18 cellular contexts compared by ENCODE assay signal in genomic region chr11:48029686-48030279, GRCh38. TPM values are rescaled to one million over a fixed set of nuclear protein-coding genes. Genes with fewer than 3 reads are reported as not detected.
DNase-seq lines count a peak whose midpoint lies in the region; ATAC-seq, FAIRE-seq and TF ChIP-seq lines count a peak whose summit lies in the region.
"Had no signal": no experiment of that assay in that cellular context is flagged by ENCODE, and none has a peak within 500 bp of the region (broad histone marks: within the 10 kb centered on the region; RNA-seq: fewer than 3 reads in every experiment).

No MANE protein-coding gene starts in this region.

- POLR2A ChIA-PET in A673 (lab: Charles Lee; ENCODE audit: low non-redundant PET), result interaction anchor here (0.7 kb wide), 1 partner anchor 12 kb away, joined by 3 read pairs; no protein-coding TSS in a partner anchor
- POLR2A ChIA-PET in activated CD4-positive, alpha-beta memory T cell treated with anti-CD3 and anti-CD28 coated beads for 36 hours (lab: Charles Lee), result no interaction called here

- no peak overlapping the region for H3K4me2 ChIP-seq in GM23338

- no peak for ATAC-seq in GM23338
- ATAC-seq in HG02981 (IDR thresholded peaks at IDR 0.05; ENCODE audit: unreplicated experiment), result no peak
- ATAC-seq: GM12878 had no signal

- FAIRE-seq in frontal cortex (lab: Jason Lieb, UNC), result no peak
- FAIRE-seq: GM12878, small intestine had no signal

- H3K36me3 ChIP-seq in A673 (ENCODE audit: insufficient read depth, low read length, poor library complexity, severe bottlenecking) (no peaks in the 10 kb centered on the region), GM23338 (ENCODE audit: insufficient read depth) (no peaks in the 10 kb centered on the region), muscle layer of duodenum (ENCODE audit: control insufficient read depth in 1 of 2, insufficient read depth in 2 of 2, low read length in 2 of 2) (no peaks in the 10 kb centered on the region)
- H3K36me3 ChIP-seq: ovary had no signal

- H3K4me1 Mint-ChIP-seq in GM23338, result peaks cover 46% of the 10 kb centered on the region
- peaks cover 62% of the 10 kb centered on the region for H3K4me1 Mint-ChIP-seq in activated CD4-positive, alpha-beta memory T cell treated with anti-CD3 and anti-CD28 coated beads for 36 hours (ENCODE audit: low read depth)

- H3K4me3 ChIP-seq in A673 (ENCODE audit: low read depth, low read length, poor library complexity, severe bottlenecking), result no peak overlapping the region
- no peak overlapping the region for H3K4me3 ChIP-seq in GM23338
- H3K4me3 ChIP-seq in muscle layer of duodenum (ENCODE audit: low read depth in 1 of 2, low read length in 2 of 2), result no peak overlapping the region
- H3K4me3 ChIP-seq: GM12878, MG63, ovary had no signal

- no peaks in the 10 kb centered on the region for H3K9me3 Mint-ChIP-seq in GM23338
- no peaks in the 10 kb centered on the region for H3K9me3 Mint-ChIP-seq in activated CD4-positive, alpha-beta memory T cell treated with anti-CD3 and anti-CD28 coated beads for 36 hours

- H3K9me2 ChIP-seq in GM23338 (ENCODE audit: insufficient read depth), result no peaks in the 10 kb centered on the region

- H3K4me3 Mint-ChIP-seq in GM23338, result no peak overlapping the region
- no peak overlapping the region for H3K4me3 Mint-ChIP-seq in activated CD4-positive, alpha-beta memory T cell treated with anti-CD3 and anti-CD28 coated beads for 36 hours

- TF ChIP-seq CTCF in A673 (conservative IDR thresholded peaks at IDR 0.05; ENCODE audit: low read depth, low read length) (no peak), GM23338 (conservative IDR thresholded peaks at IDR 0.05; ENCODE audit: low read depth in 2 of 2) (no peak)

- H3K27ac Mint-ChIP-seq in GM23338, result 0 out of 2 replicates have a peak overlapping the region, but pooled peaks have one; percentile 2
- H3K27ac Mint-ChIP-seq in activated CD4-positive, alpha-beta memory T cell treated with anti-CD3 and anti-CD28 coated beads for 36 hours, result peak overlapping the region; percentile 58

- H3K9me3 ChIP-seq in A673 (ENCODE audit: low read depth, low read length, poor library complexity, severe bottlenecking) (no peaks in the 10 kb centered on the region), muscle layer of duodenum (ENCODE audit: control insufficient read depth in 1 of 2, low read length in 2 of 2) (no peaks in the 10 kb centered on the region)
- H3K9me3 ChIP-seq: MG63, ovary had no signal

- CTCF ChIA-PET in A673 (lab: Charles Lee), result no interaction called here
- CTCF ChIA-PET in activated CD4-positive, alpha-beta memory T cell treated with anti-CD3 and anti-CD28 coated beads for 36 hours (lab: Charles Lee), result interaction anchor here (1.4 kb wide), 1 partner anchor 95 kb away, joined by 3 read pairs; no protein-coding TSS in a partner anchor

- H3K27ac ChIP-seq in A673 (ENCODE audit: low read depth, low read length, poor library complexity, severe bottlenecking) (peak overlapping the region; percentile 23), GM23338 (ENCODE audit: low read depth) (no peak overlapping the region), muscle layer of duodenum (ENCODE audit: low read length) (peak overlapping the region; percentile 60)
- H3K27ac ChIP-seq: ovary had no signal

- H3K27me3 ChIP-seq in A673 (replicated peaks; ENCODE audit: insufficient read depth, low read depth, low read length, poor library complexity), result no peaks in the 10 kb centered on the region
- H3K27me3 ChIP-seq in GM23338 (ENCODE audit: insufficient read depth), result no peaks in the 10 kb centered on the region
- H3K27me3 ChIP-seq in muscle layer of duodenum (ENCODE audit: low read depth, low read length), result no peaks in the 10 kb centered on the region
- H3K27me3 ChIP-seq: MG63, ovary had no signal

- no peaks in the 10 kb centered on the region for H3K36me3 Mint-ChIP-seq in GM23338 (ENCODE audit: low read depth)
- peaks cover 6% of the 10 kb centered on the region for H3K36me3 Mint-ChIP-seq in activated CD4-positive, alpha-beta memory T cell treated with anti-CD3 and anti-CD28 coated beads for 36 hours

- H3K79me2 ChIP-seq in GM23338 (replicated peaks; ENCODE audit: insufficient read depth), result 0 out of 2 replicates have a peak, but pooled peaks cover 6% of the 10 kb centered on the region

- BruUV-seq in A673 (replicated peaks; lab: Mats Ljungman, UMichigan), result no TSS peak

- peaks cover 9% of the 10 kb centered on the region for H3K27me3 Mint-ChIP-seq in GM23338 (ENCODE audit: insufficient read depth, low read depth, poor library complexity)
- H3K27me3 Mint-ChIP-seq in activated CD4-positive, alpha-beta memory T cell treated with anti-CD3 and anti-CD28 coated beads for 36 hours, result no peaks in the 10 kb centered on the region

- DNase-seq in A673 (ENCODE audit: low spot score) (no peak), GM23338 (ENCODE audit: low spot score) (no peak), GOT3 (lab: John Stamatoyannopoulos, UW) (no peak), SHP77 (lab: John Stamatoyannopoulos, UW) (no peak), frontal cortex (ENCODE audit: low spot score in 2 of 2) (no peak)
- no peak for DNase-seq in activated CD4-positive, alpha-beta memory T cell treated with anti-CD3 and anti-CD28 coated beads for 36 hours
- DNase-seq: activated CD4-positive, alpha-beta T cell treated with anti-CD3 and anti-CD28 coated beads, Interleukin-2, amount 50 U/mL, for 4 hours; activated naive CD4-positive, alpha-beta T cell treated with Interleukin-2 at 50 U/mL for 16 hours; AML-193; islet precursor cell; NCI-H2029; NCI-H526; ovary had no signal

- H3K4me1 ChIP-seq in A673 (ENCODE audit: insufficient read depth, low read length, poor library complexity, severe bottlenecking) (peaks cover 21% of the 10 kb centered on the region), GM23338 (ENCODE audit: insufficient read depth) (peaks cover 15% of the 10 kb centered on the region; the same call in 1 of the 2 replicates), muscle layer of duodenum (ENCODE audit: control insufficient read depth in 1 of 2, insufficient read depth in 2 of 2, low read length in 2 of 2) (peaks cover 8 to 31% of the 10 kb centered on the region in 2 donors)

- no peak overlapping the region for H2AFZ ChIP-seq in GM23338

- no peaks in the 10 kb centered on the region for H4K20me1 ChIP-seq in GM23338 (replicated peaks; ENCODE audit: insufficient read depth)

- intact Hi-C loops in A673 (cut with micrococcal nuclease; ENCODE audit: unreplicated experiment), result no loop called here
- intact Hi-C loops in activated CD4-positive, alpha-beta memory T cell treated with anti-CD3 and anti-CD28 coated beads for 36 hours (cut with micrococcal nuclease), result no loop called here

- no peaks in the 10 kb centered on the region for H3F3A ChIP-seq in GM23338 (replicated peaks; ENCODE audit: low read depth)

TF ChIP-seq in GM23338, 12 proteins besides CTCF, POLR2A, EP300 and RAD21 (continues in another document):
- no peak for TF ChIP-seq CREB1 (CRISPR knock-in tag; IDR thresholded peaks at IDR 0.05; ENCODE audit: low read depth)

RNA-seq across cellular contexts. Expression of gene PTPRJ, which starts 49.4 kb away (rescaled TPM):
- total RNA-seq in A673 (2021) (11.8 and 12.1 TPM in 2 replicates), frontal cortex (17.1 TPM)
- total RNA-seq in GM23338 (2014; rRNA removed; shearing (Covaris generic)), result 14.0 and 16.0 TPM in 2 replicates
- 3.8 and 4.2 TPM in 2 replicates for polyA plus RNA-seq in GM23338 (2016; fragmentation: Nextera tagmentation; extraction: Ambion mirVana)
- 10 to 100 TPM; 36.3 to 37.0 TPM for total RNA-seq in activated CD4-positive, alpha-beta memory T cell treated with anti-CD3 and anti-CD28 coated beads for 36 hours
